Comparison of ENCODE assay signal across 28 cellular contexts in the genomic region with DNA sequence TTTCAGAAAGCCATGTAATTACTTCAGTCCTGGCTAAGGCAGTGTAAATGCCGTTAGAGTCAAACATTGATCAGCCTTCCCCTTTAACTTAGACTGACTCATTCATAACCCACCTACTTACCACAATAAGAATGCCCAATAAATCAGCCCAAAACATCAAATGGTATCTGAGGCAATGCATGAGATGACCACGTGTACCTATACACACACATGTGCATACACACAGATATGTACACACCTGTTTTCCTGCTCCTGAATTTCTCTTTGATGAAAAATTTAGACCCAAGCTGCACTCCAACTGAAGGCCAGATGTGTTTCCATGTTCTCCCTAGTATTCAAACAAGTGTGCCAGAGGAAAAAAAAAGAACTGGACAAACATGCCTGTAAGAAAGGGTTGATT.
"Had no signal": no experiment of that assay in that cellular context is flagged by ENCODE, and none has a peak within 500 bp of the region (broad histone marks: within the 10 kb centered on the region; RNA-seq: fewer than 3 reads in every experiment).

No MANE protein-coding gene starts in this region.

- H3K27ac ChIP-seq: stomach, suprapubic skin, testis, thoracic aorta, thyroid gland, tibial artery, tibial nerve, transverse colon, upper lobe of left lung, upper lobe of right lung, uterus, vagina had no signal

- H3K36me3 ChIP-seq: stomach, suprapubic skin, thoracic aorta, thyroid gland, tibial artery, tibial nerve, transverse colon, upper lobe of left lung, upper lobe of right lung, uterus, vagina had no signal

- H3K9me3 ChIP-seq: stomach, suprapubic skin, testis, thoracic aorta, thyroid gland, tibial artery, tibial nerve, transverse colon, upper lobe of left lung, upper lobe of right lung, uterus, vagina had no signal

- H3K9me3 Mint-ChIP-seq: stimulated activated naive B cell treated with anti-CD40 and anti-IgM and Interleukin-4, amounts not matched to agents 10 μg/mL and 1 μg/mL and 100 μg/mL, for 72 hours; type B pancreatic cell had no signal

- H3K4me3 Mint-ChIP-seq: stimulated activated effector memory CD8-positive, alpha-beta T cell treated with anti-CD3 and anti-CD28 coated beads, Interleukin-12 subunit alpha, Interleukin-12 subunit beta, amount 100 ng/mL, for 72 hours; stimulated activated memory B cell treated with anti-CD40 and anti-IgM and Interleukin-4, amounts not matched to agents 10 μg/mL and 1 μg/mL and 100 μg/mL, for 72 hours; stimulated activated naive B cell treated with anti-CD40 and anti-IgM and Interleukin-4, amounts not matched to agents 10 μg/mL and 1 μg/mL and 100 μg/mL, for 72 hours; stimulated activated naive CD8-positive, alpha-beta T cell treated with anti-CD3 and anti-CD28 coated beads, Interleukin-15, amount 100 ng/mL, for 72 hours; stimulated activated naive CD8-positive, alpha-beta T cell treated with anti-CD3 and anti-CD28 coated beads, Interleukin-15, Interleukin-2, amounts not matched to agents 100 ng/mL and 50 ng/mL, for 24 hours; type B pancreatic cell had no signal

- H3K27ac Mint-ChIP-seq: stimulated activated effector memory CD8-positive, alpha-beta T cell treated with anti-CD3 and anti-CD28 coated beads, Interleukin-12 subunit alpha, Interleukin-12 subunit beta, amount 100 ng/mL, for 72 hours; stimulated activated memory B cell treated with anti-CD40 and anti-IgM and Interleukin-4, amounts not matched to agents 10 μg/mL and 1 μg/mL and 100 μg/mL, for 72 hours; stimulated activated naive B cell treated with anti-CD40 and anti-IgM and Interleukin-4, amounts not matched to agents 10 μg/mL and 1 μg/mL and 100 μg/mL, for 72 hours; stimulated activated naive CD8-positive, alpha-beta T cell treated with anti-CD3 and anti-CD28 coated beads, Interleukin-15, amount 100 ng/mL, for 72 hours; stimulated activated naive CD8-positive, alpha-beta T cell treated with anti-CD3 and anti-CD28 coated beads, Interleukin-15, Interleukin-2, amounts not matched to agents 100 ng/mL and 50 ng/mL, for 24 hours; type B pancreatic cell had no signal

- H3K36me3 Mint-ChIP-seq: stimulated activated effector memory CD8-positive, alpha-beta T cell treated with anti-CD3 and anti-CD28 coated beads, Interleukin-12 subunit alpha, Interleukin-12 subunit beta, amount 100 ng/mL, for 72 hours; stimulated activated memory B cell treated with anti-CD40 and anti-IgM and Interleukin-4, amounts not matched to agents 10 μg/mL and 1 μg/mL and 100 μg/mL, for 72 hours; stimulated activated naive B cell treated with anti-CD40 and anti-IgM and Interleukin-4, amounts not matched to agents 10 μg/mL and 1 μg/mL and 100 μg/mL, for 72 hours; type B pancreatic cell had no signal

- H3K4me1 Mint-ChIP-seq: stimulated activated effector memory CD8-positive, alpha-beta T cell treated with anti-CD3 and anti-CD28 coated beads, Interleukin-12 subunit alpha, Interleukin-12 subunit beta, amount 100 ng/mL, for 72 hours; stimulated activated memory B cell treated with anti-CD40 and anti-IgM and Interleukin-4, amounts not matched to agents 10 μg/mL and 1 μg/mL and 100 μg/mL, for 72 hours; stimulated activated naive B cell treated with anti-CD40 and anti-IgM and Interleukin-4, amounts not matched to agents 10 μg/mL and 1 μg/mL and 100 μg/mL, for 72 hours; stimulated activated naive CD8-positive, alpha-beta T cell treated with anti-CD3 and anti-CD28 coated beads, Interleukin-15, amount 100 ng/mL, for 72 hours had no signal

- ATAC-seq: stimulated activated effector memory CD8-positive, alpha-beta T cell treated with anti-CD3 and anti-CD28 coated beads, Interleukin-12 subunit alpha, Interleukin-12 subunit beta, amount 100 ng/mL, for 72 hours; stimulated activated memory B cell treated with anti-CD40 and anti-IgM and Interleukin-4, amounts not matched to agents 10 μg/mL and 1 μg/mL and 100 μg/mL, for 72 hours; stimulated activated naive B cell treated with anti-CD40 and anti-IgM and Interleukin-4, amounts not matched to agents 10 μg/mL and 1 μg/mL and 100 μg/mL, for 72 hours; stimulated activated naive CD8-positive, alpha-beta T cell treated with anti-CD3 and anti-CD28 coated beads, Interleukin-15, amount 100 ng/mL, for 72 hours; stimulated activated naive CD8-positive, alpha-beta T cell treated with anti-CD3 and anti-CD28 coated beads, Interleukin-15, Interleukin-2, amounts not matched to agents 100 U/mL and 50 U/mL, for 24 hours; upper lobe of right lung had no signal

- H3K4me3 ChIP-seq: stomach, suprapubic skin, testis, thoracic aorta, thyroid gland, tibial artery, tibial nerve, transverse colon, upper lobe of left lung, upper lobe of right lung, uterus, vagina had no signal

- H3K27me3 Mint-ChIP-seq: stimulated activated memory B cell treated with anti-CD40 and anti-IgM and Interleukin-4, amounts not matched to agents 10 μg/mL and 1 μg/mL and 100 μg/mL, for 72 hours; stimulated activated naive B cell treated with anti-CD40 and anti-IgM and Interleukin-4, amounts not matched to agents 10 μg/mL and 1 μg/mL and 100 μg/mL, for 72 hours; stimulated activated naive CD8-positive, alpha-beta T cell treated with anti-CD3 and anti-CD28 coated beads, Interleukin-15, amount 100 ng/mL, for 72 hours; stimulated activated naive CD8-positive, alpha-beta T cell treated with anti-CD3 and anti-CD28 coated beads, Interleukin-15, Interleukin-2, amounts not matched to agents 100 ng/mL and 50 ng/mL, for 24 hours had no signal

- DNase-seq: stimulated activated CD4-positive, alpha-beta T cell treated with anti-CD3 and anti-CD28 coated beads, Interleukin-2, amount 100 ng/mL, for 48 hours; stimulated activated CD4-positive, alpha-beta T cell treated with anti-CD3 and anti-CD28 coated beads, Interleukin-4, amount 100 ng/mL, for 1 hour; stimulated activated CD4-positive, alpha-beta T cell treated with anti-CD3 and anti-CD28 coated beads, Interleukin-4, amount 100 ng/mL, for 24 hours; stimulated activated CD4-positive, alpha-beta T cell treated with anti-CD3 and anti-CD28 coated beads, Interleukin-4, amount 100 ng/mL, for 4 hours; stimulated activated CD8-positive, alpha-beta memory T cell treated with anti-CD3 and anti-CD28 coated beads, Interleukin-4, amount 100 ng/mL, for 48 hours; stimulated activated naive B cell treated with anti-CD40 and anti-IgM and Interleukin-4, amounts not matched to agents 10 μg/mL and 1 μg/mL and 100 μg/mL, for 72 hours; stimulated activated naive CD4-positive, alpha-beta T cell; stimulated activated naive CD4-positive, alpha-beta T cell treated with Interleukin-2 at 50 U/mL for 16 hours; stimulated activated naive CD8-positive, alpha-beta T cell treated with anti-CD3 and anti-CD28 coated beads, Interleukin-15, amount 100 ng/mL, for 72 hours; stimulated activated naive CD8-positive, alpha-beta T cell treated with anti-CD3 and anti-CD28 coated beads, Interleukin-15, Interleukin-2, amounts not matched to agents 100 U/mL and 50 U/mL, for 24 hours; stomach; substantia nigra; testis; thyroid gland; tibial artery; transverse colon; trophoblast cell; upper lobe of left lung; upper lobe of right lung; uterus had no signal

- H3K4me1 ChIP-seq: stomach, suprapubic skin, testis, thyroid gland, tibial artery, tibial nerve, transverse colon, upper lobe of left lung, upper lobe of right lung, uterus, vagina had no signal

- H3K27me3 ChIP-seq: stomach, suprapubic skin, testis, thyroid gland, tibial artery, tibial nerve, transverse colon, upper lobe of left lung, upper lobe of right lung, uterus, vagina had no signal
